ENCODE assay signal across 8 cellular contexts in the genomic region with DNA sequence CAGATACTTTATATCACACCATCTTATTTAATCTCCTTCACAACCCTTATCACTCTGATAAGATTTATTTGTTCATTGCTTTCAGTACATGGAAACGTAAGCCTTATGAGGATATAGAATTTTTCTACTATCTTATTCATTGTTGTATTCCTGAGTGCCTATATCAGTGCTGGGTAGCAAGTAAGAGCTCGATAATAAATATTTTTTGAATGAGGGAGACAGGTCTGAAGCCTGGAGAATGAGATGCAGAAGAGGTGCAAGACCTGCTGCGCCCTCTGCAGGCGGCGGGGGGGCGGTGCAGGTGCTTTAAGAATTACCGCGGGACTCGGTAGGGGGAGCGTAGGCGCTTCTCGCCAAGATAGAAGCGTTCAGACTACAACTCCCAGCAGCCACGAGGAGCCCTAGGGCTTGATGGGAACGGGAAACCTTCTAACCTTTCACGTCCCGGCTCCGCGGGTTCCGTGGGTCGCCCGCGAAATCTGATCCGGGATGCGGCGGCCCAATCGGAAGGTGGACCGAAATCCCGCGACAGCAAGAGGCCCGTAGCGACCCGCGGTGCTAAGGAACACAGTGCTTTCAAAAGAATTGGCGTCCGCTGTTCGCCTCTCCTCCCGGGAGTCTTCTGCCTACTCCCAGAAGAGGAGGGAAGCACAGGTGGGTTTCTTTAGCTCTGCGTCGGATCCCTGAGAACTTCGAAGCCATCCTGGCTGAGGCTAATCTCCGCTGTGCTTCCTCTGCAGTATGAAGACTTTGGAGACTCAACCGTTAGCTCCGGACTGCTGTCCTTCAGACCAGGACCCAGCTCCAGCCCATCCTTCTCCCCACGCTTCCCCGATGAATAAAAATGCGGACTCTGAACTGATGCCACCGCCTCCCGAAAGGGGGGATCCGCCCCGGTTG. TPM values are rescaled to one million over a fixed set of nuclear protein-coding genes. Genes with fewer than 3 reads are reported as not detected.
DNase-seq lines count a peak whose midpoint lies in the region; ATAC-seq and TF ChIP-seq lines count a peak whose summit lies in the region.

A gene (plus strand): TSS at position 570 of the 900 bp plus-strand sequence. CDS start 172 bp downstream, at position 742.

- intact Hi-C loops in activated CD4-positive, alpha-beta T cell treated with anti-CD3 and anti-CD28 coated beads, Interleukin-2, amount 10 ng/mL, durations not matched to agents 24 days and 14 days (cut with micrococcal nuclease) = loop anchor here (1.0 to 10.0 kb wide), 14 partner anchors 29 to 467 kb away; a partner anchor contains a TSS
- intact Hi-C loops in colonic mucosa (cut with DNase I) (loop anchor here (5.0 kb wide), 1 partner anchor 56 kb away; a partner anchor contains a TSS), left colon (cut with DNase I, micrococcal nuclease) (loop anchor here in 1 of 2 donors (10.0 kb wide), 1 partner anchor 53 kb away; a partner anchor contains a TSS)

- H3K27ac Mint-ChIP-seq in activated CD4-positive, alpha-beta T cell treated with anti-CD3 and anti-CD28 coated beads, Interleukin-2, amount 10 ng/mL, durations not matched to agents 24 days and 14 days = peak within 1 kb of the TSS; percentile 97

- peaks cover 11% of the 10 kb centered on the region for H3K4me1 ChIP-seq in colonic mucosa

- H3K36me3 ChIP-seq in colonic mucosa = no peaks in the 10 kb centered on the region

- no peaks in the 10 kb centered on the region for H3K27me3 ChIP-seq in colonic mucosa

- H3K9ac ChIP-seq in colonic mucosa (ENCODE audit: low read depth in 2 of 2, low read length in 2 of 2) = peak within 1 kb of the TSS; percentile 82 to 100

- H3K9me3 ChIP-seq in colonic mucosa = no peaks in the 10 kb centered on the region

- H3K4me1 Mint-ChIP-seq in activated CD4-positive, alpha-beta T cell treated with anti-CD3 and anti-CD28 coated beads, Interleukin-2, amount 10 ng/mL, durations not matched to agents 24 days and 14 days = peaks cover 24% of the 10 kb centered on the region

- no peaks in the 10 kb centered on the region for H3K27me3 Mint-ChIP-seq in activated CD4-positive, alpha-beta T cell treated with anti-CD3 and anti-CD28 coated beads, Interleukin-2, amount 10 ng/mL, durations not matched to agents 24 days and 14 days

- H3K27ac ChIP-seq in C4-2B = peak within 1 kb of the TSS; percentile 98
- peak within 1 kb of the TSS; percentile 97 for H3K27ac ChIP-seq in colonic mucosa

- ATAC-seq in GM19324 (IDR thresholded peaks at IDR 0.05; ENCODE audit: low FRiP score, unreplicated experiment) = peak; percentile 64
- ATAC-seq in HG03469 (IDR thresholded peaks at IDR 0.05; ENCODE audit: unreplicated experiment) = peak; percentile 50
- ATAC-seq in left colon = peak; percentile 79

- peak within 1 kb of the TSS; percentile 76 for H3K4me3 ChIP-seq in colonic mucosa

- DNase-seq in NCI-H526 treated with DMSO at 0.1 percent for 48 hours (lab: John Stamatoyannopoulos, UW) (peak; percentile 91), colonic mucosa (peak; percentile 99), left colon (peak; percentile 97)
- DNase-seq in activated CD4-positive, alpha-beta T cell treated with anti-CD3 and anti-CD28 coated beads, Interleukin-2, amount 10 ng/mL, durations not matched to agents 24 days and 14 days = peak; percentile 99
- peak; percentile 97 for DNase-seq in stimulated activated CD4-positive, alpha-beta T cell treated with anti-CD3 and anti-CD28 coated beads, Interleukin-1b, Interleukin-23, amount 100 ng/mL, for 48 hours

- peaks cover 33% of the 10 kb centered on the region for H3K36me3 Mint-ChIP-seq in activated CD4-positive, alpha-beta T cell treated with anti-CD3 and anti-CD28 coated beads, Interleukin-2, amount 10 ng/mL, durations not matched to agents 24 days and 14 days (ENCODE audit: low read depth)

- TF ChIP-seq CTCF in C4-2B (conservative IDR thresholded peaks at IDR 0.05) (peak; percentile 100), colonic mucosa (IDR thresholded peaks at IDR 0.05) (peak; percentile 100)

- H3K4me3 Mint-ChIP-seq in activated CD4-positive, alpha-beta T cell treated with anti-CD3 and anti-CD28 coated beads, Interleukin-2, amount 10 ng/mL, durations not matched to agents 24 days and 14 days = peak within 1 kb of the TSS; percentile 93

- no peaks in the 10 kb centered on the region for H3K9me3 Mint-ChIP-seq in activated CD4-positive, alpha-beta T cell treated with anti-CD3 and anti-CD28 coated beads, Interleukin-2, amount 10 ng/mL, durations not matched to agents 24 days and 14 days

RNA-seq across cellular contexts. Expression of the gene that starts here (rescaled TPM):
- 33.8 and 35.0 TPM in 2 replicates for total RNA-seq in activated CD4-positive, alpha-beta T cell treated with anti-CD3 and anti-CD28 coated beads, Interleukin-2, amount 10 ng/mL, durations not matched to agents 24 days and 14 days
- total RNA-seq in colonic mucosa (10 to 100 TPM in 1 of 2 donors, 1 to 10 TPM in 1; 6.0 to 22.6 TPM), left colon (1 to 10 TPM; 6.4 to 9.7 TPM)

Comparison
In these comparisons a context has a peak if more than half of its experiments do, and no peak if none do; other contexts are left out.
1. Peak in every context shown above with its lines: DNase-seq, ATAC-seq, H3K4me3 ChIP-seq and H3K27ac ChIP-seq.